Comparison of ENCODE assay signal across 1 cellular context in genomic region chr1:91015794-91016550, GRCh38.
A peak's percentile ranks its signal among the peaks of the same experiment; 100 is the strongest.
TF ChIP-seq lines count a peak whose summit lies in the region.

No MANE protein-coding gene starts in this region.

TF ChIP-seq in HepG2, 621 proteins besides CTCF, POLR2A, EP300 and RAD21 (continued from another document and continues in another):
- TF ChIP-seq MNT (IDR thresholded peaks at IDR 0.05) (no peak), ZNF564 (CRISPR knock-in tag; IDR thresholded peaks at IDR 0.05) (no peak), RERE (CRISPR knock-in tag; IDR thresholded peaks at IDR 0.05; ENCODE audit: low read depth) (no peak), TEAD2 (CRISPR knock-in tag; IDR thresholded peaks at IDR 0.05) (no peak), KAT2B (IDR thresholded peaks at IDR 0.05; ENCODE audit: borderline replicate concordance, low read depth, low read length) (no peak), GATAD2A (CRISPR knock-in tag; IDR thresholded peaks at IDR 0.05) (peak; percentile 90), AKAP8 (CRISPR knock-in tag; IDR thresholded peaks at IDR 0.05) (no peak), ZNF7 (CRISPR knock-in tag; IDR thresholded peaks at IDR 0.05) (no peak), RFX5 (IDR thresholded peaks at IDR 0.05; ENCODE audit: low read depth, low read length) (no peak), FLYWCH1 (CRISPR knock-in tag; IDR thresholded peaks at IDR 0.05) (no peak), NFIB (CRISPR knock-in tag; IDR thresholded peaks at IDR 0.05; ENCODE audit: borderline replicate concordance) (no peak), MEIS2 (CRISPR knock-in tag; IDR thresholded peaks at IDR 0.05) (no peak), ZNF740 (CRISPR knock-in tag; IDR thresholded peaks at IDR 0.05) (no peak), TERF1 (CRISPR knock-in tag; IDR thresholded peaks at IDR 0.05) (no peak), ESRRA (CRISPR knock-in tag; IDR thresholded peaks at IDR 0.05; ENCODE audit: low read depth) (no peak), FOXA3 (CRISPR knock-in tag; IDR thresholded peaks at IDR 0.05) (peak; percentile 93), ZNF639 (CRISPR knock-in tag; conservative IDR thresholded peaks at IDR 0.05) (no peak), GABPA (IDR thresholded peaks at IDR 0.05; ENCODE audit: low read depth, low read length) (no peak), GABPA (CRISPR knock-in tag; IDR thresholded peaks at IDR 0.05; ENCODE audit: low read depth) (no peak), U2AF1 (optimal IDR thresholded peaks at IDR 0.05; ENCODE audit: low read depth, low read length) (no peak), CREB3 (CRISPR knock-in tag; IDR thresholded peaks at IDR 0.05) (no peak), DPF2 (CRISPR knock-in tag; IDR thresholded peaks at IDR 0.05; ENCODE audit: borderline replicate concordance, low read depth) (peak; percentile 58; the same call in 1 of the 2 replicates), SNAPC2 (CRISPR knock-in tag; IDR thresholded peaks at IDR 0.05) (no peak), PHF5A (CRISPR knock-in tag; IDR thresholded peaks at IDR 0.05; ENCODE audit: low read depth, unreplicated experiment) (no peak), HDAC2 (CRISPR knock-in tag; IDR thresholded peaks at IDR 0.05) (peak; percentile 78), ELF4 (CRISPR knock-in tag; IDR thresholded peaks at IDR 0.05; ENCODE audit: borderline replicate concordance) (no peak), ZHX1 (CRISPR knock-in tag; IDR thresholded peaks at IDR 0.05; ENCODE audit: low read depth) (no peak), MTF1 (CRISPR knock-in tag; IDR thresholded peaks at IDR 0.05) (no peak), ZFYVE20 (CRISPR knock-in tag; IDR thresholded peaks at IDR 0.05; ENCODE audit: borderline replicate concordance, low read depth) (no peak), DRAP1 (CRISPR knock-in tag; IDR thresholded peaks at IDR 0.05) (peak; percentile 19; the same call in 1 of the 2 replicates), ADNP (CRISPR knock-in tag; IDR thresholded peaks at IDR 0.05) (no peak), ZNF577 (CRISPR knock-in tag; IDR thresholded peaks at IDR 0.05; ENCODE audit: borderline replicate concordance, low read depth) (no peak), SOX5 (CRISPR knock-in tag; IDR thresholded peaks at IDR 0.05; ENCODE audit: borderline replicate concordance) (peak; percentile 88), CAMTA2 (CRISPR knock-in tag; IDR thresholded peaks at IDR 0.05; ENCODE audit: borderline replicate concordance) (no peak), FOSL2 (CRISPR knock-in tag; IDR thresholded peaks at IDR 0.05) (peak; percentile 86), ARHGAP35 (CRISPR knock-in tag; IDR thresholded peaks at IDR 0.05; ENCODE audit: borderline replicate concordance) (no peak), ZMAT5 (CRISPR knock-in tag; IDR thresholded peaks at IDR 0.05; ENCODE audit: borderline replicate concordance, low read depth) (no peak), RBFOX2 (IDR thresholded peaks at IDR 0.05; ENCODE audit: low read depth, low read length) (no peak), ZFP36L2 (CRISPR knock-in tag; IDR thresholded peaks at IDR 0.05) (no peak), SNRNP70 (IDR thresholded peaks at IDR 0.05; ENCODE audit: low read depth, low read length) (no peak), ZNF343 (CRISPR knock-in tag; IDR thresholded peaks at IDR 0.05) (no peak), ZNF317 (CRISPR knock-in tag; IDR thresholded peaks at IDR 0.05) (no peak), ZC3H13 (CRISPR knock-in tag; IDR thresholded peaks at IDR 0.05) (no peak), RFX1 (IDR thresholded peaks at IDR 0.05) (no peak), FUBP1 (CRISPR knock-in tag; IDR thresholded peaks at IDR 0.05; ENCODE audit: borderline replicate concordance) (no peak), BCL6 (CRISPR knock-in tag; IDR thresholded peaks at IDR 0.05) (peak; percentile 78), EEA1 (CRISPR knock-in tag; IDR thresholded peaks at IDR 0.05; ENCODE audit: borderline replicate concordance) (no peak), NBN (conservative IDR thresholded peaks at IDR 0.05) (no peak), ZNF891 (CRISPR knock-in tag; IDR thresholded peaks at IDR 0.05) (no peak), TSC22D2 (CRISPR knock-in tag; IDR thresholded peaks at IDR 0.05; ENCODE audit: borderline replicate concordance) (no peak)
